9 cellular contexts compared by ENCODE assay signal in genomic region chr10:71728218-71728737, GRCh38. TPM values are rescaled to one million over a fixed set of nuclear protein-coding genes. Genes with fewer than 3 reads are reported as not detected.
DNase-seq lines count a peak whose midpoint lies in the region; ATAC-seq and TF ChIP-seq lines count a peak whose summit lies in the region.
"Had no signal": no experiment of that assay in that cellular context is flagged by ENCODE, and none has a peak within 500 bp of the region (broad histone marks: within the 10 kb centered on the region; RNA-seq: fewer than 3 reads in every experiment).

No MANE protein-coding gene starts in this region.

- TF ChIP-seq POLR2A in breast epithelium (IDR thresholded peaks at IDR 0.05) (no peak), ovary (IDR thresholded peaks at IDR 0.05) (no peak)

- no peaks in the 10 kb centered on the region for H3K27me3 ChIP-seq in breast epithelium
- H3K27me3 ChIP-seq in ovary = no peaks in the 10 kb centered on the region

- H3K4me1 ChIP-seq in breast epithelium (peaks cover 11 to 24% of the 10 kb centered on the region in 2 donors), ovary (ENCODE audit: insufficient read depth) (peaks cover 19% of the 10 kb centered on the region)

- peak overlapping the region; percentile 80 to 89 for H3K27ac ChIP-seq in breast epithelium
- peak overlapping the region; percentile 32 to 85 for H3K27ac ChIP-seq in ovary

- no peak for TF ChIP-seq EP300 in ovary (IDR thresholded peaks at IDR 0.05)

- H3K4me3 ChIP-seq in breast epithelium (peak overlapping the region in 1 of 3 donors; percentile 35), ovary (no peak overlapping the region)

- no peaks in the 10 kb centered on the region for H3K36me3 ChIP-seq in breast epithelium
- no peaks in the 10 kb centered on the region for H3K36me3 ChIP-seq in ovary

- DNase-seq in AG20443 (ENCODE audit: low spot score) (peak; percentile 67), breast epithelium (ENCODE audit: low spot score in 2 of 2) (no peak), ovary (no peak), GDM1 (lab: John Stamatoyannopoulos, UW) (no peak), NCI-H187 treated with DMSO at 0.1 percent for 48 hours (lab: John Stamatoyannopoulos, UW) (no peak)

- H3K9me3 ChIP-seq in breast epithelium = no peaks in the 10 kb centered on the region
- H3K9me3 ChIP-seq in ovary = no peaks in the 10 kb centered on the region

- intact Hi-C loops in breast epithelium (cut with DNase I; ENCODE audit: low total_unique reads) (no loop called here), ovary (cut with DNase I) (loop anchor here in 1 of 4 donors (5.0 kb wide), 1 partner anchor 44 kb away; the partner anchor contains the start of gene VSIR)

- TF ChIP-seq CTCF in breast epithelium (IDR thresholded peaks at IDR 0.05) = no peak
- no peak for TF ChIP-seq CTCF in ovary (IDR thresholded peaks at IDR 0.05)

- ATAC-seq in GM19395 (IDR thresholded peaks at IDR 0.05; ENCODE audit: unreplicated experiment) (peak; percentile 18), HG03460 (IDR thresholded peaks at IDR 0.05; ENCODE audit: unreplicated experiment) (peak; percentile 45), HG03039 (IDR thresholded peaks at IDR 0.05; ENCODE audit: unreplicated experiment) (no peak)

- WGBS in ovary, 3 donors = 12 to 20% (median 14%) methylated on average over 4 of the region's 4 CpGs

RNA-seq across cellular contexts. Expression of gene C10orf105, which starts 8.7 kb away (rescaled TPM):
- total RNA-seq in breast epithelium (under 1 TPM in 2 of 3 donors, not detected in 1; under 0.01 to 0.29 TPM), ovary (under 1 TPM; 0.11 to 0.45 (median 0.27) TPM)
- polyA plus RNA-seq in ovary = under 1 TPM; 0.20 to 0.27 TPM
- total RNA-seq: renal cortical epithelial cell had no signal

RNA-seq across cellular contexts. Expression of gene VSIR, which starts 45.0 kb away (rescaled TPM):
- 10 to 100 TPM; 33.4 to 58.7 (median 34.7) TPM for total RNA-seq in breast epithelium
- 10 to 100 TPM; 40.7 to 94.1 (median 63.4) TPM for total RNA-seq in ovary
- polyA plus RNA-seq in ovary = 10 to 100 TPM; 19.9 to 51.2 TPM
